In genomic region chr5:1135696-1136525, GRCh38 we compare ENCODE assay signal across 1 cellular context.
TF ChIP-seq lines count a peak whose summit lies in the region.

No MANE protein-coding gene starts in this region.

TF ChIP-seq in WTC11, 78 proteins besides CTCF, POLR2A, EP300 and RAD21:
- TF ChIP-seq TEAD1 (CRISPR knock-in tag; IDR thresholded peaks at IDR 0.05): no peak
- TF ChIP-seq ZBTB43 (CRISPR knock-in tag; IDR thresholded peaks at IDR 0.05): no peak
